In genomic region chr3:84042717-84043116, GRCh38 we compare ENCODE assay signal across 23 cellular contexts.
"Had no signal": no experiment of that assay in that cellular context is flagged by ENCODE, and none has a peak within 500 bp of the region (broad histone marks: within the 10 kb centered on the region; RNA-seq: fewer than 3 reads in every experiment).

No MANE protein-coding gene starts in this region.

- H3K9ac ChIP-seq: KMS-11 had no signal

- H3K4me2 ChIP-seq: KMS-11 had no signal

- H3K4me1 ChIP-seq: SJSA1 had no signal

- DNase-seq: Kasumi-1, MM.1S, NCI-H1092 treated with DMSO at 0.1 percent for 48 hours, NCI-H1436, NCI-H187, NCI-H2029, NCI-H2081 treated with DMSO at 0.1 percent for 48 hours, NCI-H2227 treated with DMSO at 0.1 percent for 48 hours, NCI-H524, NCI-H526 treated with DMSO at 0.1 percent for 48 hours, NCI-H774, Right ventricle myocardium superior, RPMI8226, SIG-M5, SW 1271, T-cell had no signal

- H3K27ac ChIP-seq: HL-60, KMS-11, SJSA1, SK-N-MC had no signal

- H3K4me3 ChIP-seq: K562, SJSA1, SK-N-MC had no signal

- H3K36me3 ChIP-seq: SJSA1 had no signal

- H3K27me3 ChIP-seq: SJSA1 had no signal

- FAIRE-seq: HTR-8/SVneo, K562, RCC 7860 had no signal

- ATAC-seq: K562, T-cell had no signal

- H3K9me3 ChIP-seq: SJSA1 had no signal
